In the genomic region with DNA sequence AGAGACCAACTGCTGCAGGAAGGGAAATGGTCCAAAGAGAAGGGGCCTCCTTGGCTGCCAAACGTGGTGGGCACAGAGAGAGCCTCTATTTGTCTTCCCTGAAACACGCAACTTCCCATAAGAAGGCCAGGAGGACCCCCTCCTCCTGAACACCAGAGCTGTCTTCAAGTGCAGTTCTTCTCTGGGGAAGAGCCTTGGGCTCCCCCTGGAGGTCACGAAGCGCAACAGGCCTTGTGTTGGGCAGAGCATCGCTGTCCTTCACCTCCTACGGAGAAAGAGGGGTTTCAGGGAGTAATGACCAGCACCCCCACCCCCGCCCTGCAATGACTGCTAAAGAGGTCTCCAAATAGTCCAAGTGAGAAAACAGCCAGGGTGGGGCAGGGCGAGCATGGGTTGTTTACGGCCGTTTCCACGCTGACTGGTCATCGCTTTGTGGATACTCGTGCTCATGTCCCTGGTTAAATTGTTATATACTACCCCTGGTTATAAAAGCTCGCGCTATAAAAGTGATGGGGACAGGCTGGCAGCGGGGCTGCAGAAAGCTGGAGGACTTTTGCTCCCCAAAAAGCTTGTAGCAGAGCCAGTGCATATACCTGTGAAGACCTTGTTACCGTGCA, we compare ENCODE assay signal across 8 cellular contexts.
DNase-seq lines count a peak whose midpoint lies in the region; ATAC-seq and TF ChIP-seq lines count a peak whose summit lies in the region.

No MANE protein-coding gene starts in this region.

- DNase-seq in AG20443 (ENCODE audit: low spot score) (peak; percentile 77), RKO (ENCODE audit: low spot score) (peak; percentile 44), cardiac fibroblast (ENCODE audit: low read depth in 2 of 2) (peak in 1 of 2 donors; percentile 17), mucosa of descending colon (peak in 1 of 3 donors; percentile 13)

- TF ChIP-seq CTCF in GM12875 (IDR thresholded peaks at IDR 0.05; ENCODE audit: borderline replicate concordance, insufficient read depth, low read depth, low read length) (peak; percentile 60), cardiac fibroblast (IDR thresholded peaks at IDR 0.05; ENCODE audit: low read depth, low read length) (peak; percentile 69), mucosa of descending colon (IDR thresholded peaks at IDR 0.05) (peak; percentile 21)

- peaks cover 20% of the 10 kb centered on the region for H3K9me3 ChIP-seq in mucosa of descending colon

- H3K4me1 ChIP-seq in mucosa of descending colon (ENCODE audit: low read depth): no peaks in the 10 kb centered on the region

- no peak overlapping the region for H3K4me3 ChIP-seq in GM12875 (ENCODE audit: low read depth, low read length)
- no peak overlapping the region for H3K4me3 ChIP-seq in cardiac fibroblast (replicated peaks in 1 of 2; ENCODE audit: low read depth in 2 of 2, low read length in 2 of 2)
- no peak overlapping the region for H3K4me3 ChIP-seq in mucosa of descending colon

- ATAC-seq in mucosa of descending colon: no peak
- no peak for ATAC-seq in GM18909 (IDR thresholded peaks at IDR 0.05; ENCODE audit: poor library complexity, unreplicated experiment)
- no peak for ATAC-seq in GM21447 (IDR thresholded peaks at IDR 0.05; ENCODE audit: unreplicated experiment)
- ATAC-seq in GM18867 (IDR thresholded peaks at IDR 0.05; ENCODE audit: unreplicated experiment): no peak

- intact Hi-C loops in mucosa of descending colon (cut with DNase I, micrococcal nuclease): no loop called here

- H3K36me3 ChIP-seq in mucosa of descending colon (ENCODE audit: low read depth): no peaks in the 10 kb centered on the region
